25 cellular contexts compared by ENCODE assay signal in genomic region chr7:143396625-143397556, GRCh38. TPM values are rescaled to one million over a fixed set of nuclear protein-coding genes. Genes with fewer than 3 reads are reported as not detected.
DNase-seq lines count a peak whose midpoint lies in the region; ATAC-seq and TF ChIP-seq lines count a peak whose summit lies in the region.
"Had no signal": no experiment of that assay in that cellular context is flagged by ENCODE, and none has a peak within 500 bp of the region (broad histone marks: within the 10 kb centered on the region; RNA-seq: fewer than 3 reads in every experiment).

No MANE protein-coding gene starts in this region.

- no peaks in the 10 kb centered on the region for H3K4me1 Mint-ChIP-seq in Calu3 (ENCODE audit: low read depth, unreplicated experiment)

- no peak overlapping the region for H3K9ac ChIP-seq in SK-N-SH

- ATAC-seq in SK-N-SH treated with all-trans-retinoic acid at 6 μM for 48 hours (peak; percentile 0; the same call in 2 of the 3 replicates), left lung (peak; percentile 18)
- ATAC-seq: naive thymus-derived CD4-positive, alpha-beta T cell; stimulated activated naive CD8-positive, alpha-beta T cell treated with anti-CD3 and anti-CD28 coated beads, Interleukin-15, amount 100 ng/mL, for 72 hours had no signal

- H3K27me3 ChIP-seq in SK-N-SH (ENCODE audit: insufficient read depth), result no peaks in the 10 kb centered on the region
- H3K27me3 ChIP-seq in H7 (ENCODE audit: control insufficient read depth, insufficient read depth, low read length), result no peaks in the 10 kb centered on the region
- H3K27me3 ChIP-seq in left lung, result no peaks in the 10 kb centered on the region
- H3K27me3 ChIP-seq: hepatocyte, tibial nerve had no signal

- BruUV-seq in Calu3 (replicated peaks; lab: Mats Ljungman, UMichigan), result no TSS peak

- H3K9me3 ChIP-seq in SK-N-SH, result no peaks in the 10 kb centered on the region
- no peaks in the 10 kb centered on the region for H3K9me3 ChIP-seq in left lung
- H3K9me3 ChIP-seq: BE2C, tibial nerve had no signal

- peaks cover 32% of the 10 kb centered on the region for H3K36me3 Mint-ChIP-seq in Calu3 (ENCODE audit: insufficient read depth, unreplicated experiment)

- H3K36me3 ChIP-seq in SK-N-SH (replicated peaks in 1 of 2; ENCODE audit: control insufficient read depth in 1 of 2, insufficient read depth in 2 of 2, low read length in 1 of 2) (peaks cover 3 to 7% of the 10 kb centered on the region in 2 experiments), H7 (replicated peaks; ENCODE audit: control insufficient read depth, insufficient read depth, low read length) (peaks cover 72% of the 10 kb centered on the region), left lung (peaks cover 0 to 36% of the 10 kb centered on the region in 2 donors)
- H3K36me3 ChIP-seq: tibial nerve had no signal

- no peak overlapping the region for H3K4me3 ChIP-seq in SK-N-SH (ENCODE audit: low read depth in 2 of 2, low read length in 1 of 2)
- H3K4me3 ChIP-seq in H7 (ENCODE audit: insufficient read depth, low read depth, low read length), result no peak overlapping the region
- no peak overlapping the region for H3K4me3 ChIP-seq in left lung
- H3K4me3 ChIP-seq: hepatocyte, smooth muscle cell, tibial nerve had no signal

- no peak for TF ChIP-seq CTCF in SK-N-SH (IDR thresholded peaks at IDR 0.05)
- no peak for TF ChIP-seq CTCF in left lung (IDR thresholded peaks at IDR 0.05)
- TF ChIP-seq CTCF in Calu3 (IDR thresholded peaks at IDR 0.05; ENCODE audit: unreplicated experiment), result no peak

- peaks cover 31% of the 10 kb centered on the region for H3F3A ChIP-seq in SK-N-SH (replicated peaks; ENCODE audit: insufficient read depth)

- TF ChIP-seq RAD21 in SK-N-SH (IDR thresholded peaks at IDR 0.05; ENCODE audit: low read length), result no peak

- H3K27ac ChIP-seq in SK-N-SH (ENCODE audit: low read depth in 2 of 2, low read length in 1 of 2) (no peak overlapping the region), left lung (no peak overlapping the region)
- H3K27ac ChIP-seq: 22Rv1, hepatocyte, tibial nerve had no signal

- intact Hi-C loops in left lung (cut with DNase I), result no loop called here
- intact Hi-C loops in posterior vena cava (cut with DNase I), result no loop called here
- intact Hi-C loops in Calu3 (cut with micrococcal nuclease; ENCODE audit: unreplicated experiment), result no loop called here

- H3K9me3 Mint-ChIP-seq in Calu3 (ENCODE audit: low read depth, unreplicated experiment), result no peaks in the 10 kb centered on the region
- H3K9me3 Mint-ChIP-seq: activated CD4-positive, alpha-beta T cell treated with anti-CD3 and anti-CD28 coated beads, Interleukin-2, amount 10 ng/mL, durations not matched to agents 24 days and 14 days; naive thymus-derived CD4-positive, alpha-beta T cell; stimulated activated naive CD8-positive, alpha-beta T cell treated with anti-CD3 and anti-CD28 coated beads, Interleukin-15, amount 100 ng/mL, for 72 hours had no signal

- POLR2A ChIA-PET in SK-N-SH (lab: Yijun Ruan, JAX), result no interaction called here

- no peak overlapping the region for H3K4me3 Mint-ChIP-seq in Calu3 (ENCODE audit: low read depth, unreplicated experiment)
- H3K4me3 Mint-ChIP-seq: activated CD4-positive, alpha-beta T cell treated with anti-CD3 and anti-CD28 coated beads, Interleukin-2, amount 10 ng/mL, durations not matched to agents 24 days and 14 days; stimulated activated naive CD8-positive, alpha-beta T cell treated with anti-CD3 and anti-CD28 coated beads, Interleukin-15, amount 100 ng/mL, for 72 hours had no signal

- no peak overlapping the region for H2AFZ ChIP-seq in SK-N-SH (ENCODE audit: low read depth)
- H2AFZ ChIP-seq: hepatocyte had no signal

- H3K4me2 ChIP-seq in SK-N-SH, result no peak overlapping the region
- H3K4me2 ChIP-seq: hepatocyte, smooth muscle cell had no signal

- H4K20me1 ChIP-seq in SK-N-SH (ENCODE audit: insufficient read depth), result peaks cover 12% of the 10 kb centered on the region

- H3K27ac Mint-ChIP-seq in Calu3 (ENCODE audit: unreplicated experiment), result no peak overlapping the region
- H3K27ac Mint-ChIP-seq: activated CD4-positive, alpha-beta T cell treated with anti-CD3 and anti-CD28 coated beads, Interleukin-2, amount 10 ng/mL, durations not matched to agents 24 days and 14 days; stimulated activated naive CD8-positive, alpha-beta T cell treated with anti-CD3 and anti-CD28 coated beads, Interleukin-15, amount 100 ng/mL, for 72 hours had no signal

- TF ChIP-seq EP300 in SK-N-SH (IDR thresholded peaks at IDR 0.05; ENCODE audit: borderline replicate concordance in 1 of 2, low read depth in 1 of 2, low read length in 1 of 2), result no peak

- H3K79me2 ChIP-seq in SK-N-SH (ENCODE audit: insufficient read depth), result no peaks in the 10 kb centered on the region
- H3K79me2 ChIP-seq: hepatocyte had no signal

- WGBS in SK-N-SH (ENCODE audit: low lambda C conversion rate), result 82% methylated on average over 26 of the region's 28 CpGs

- H3K27me3 Mint-ChIP-seq in Calu3 (ENCODE audit: unreplicated experiment), result no peaks in the 10 kb centered on the region
- H3K27me3 Mint-ChIP-seq: activated CD4-positive, alpha-beta T cell treated with anti-CD3 and anti-CD28 coated beads, Interleukin-2, amount 10 ng/mL, durations not matched to agents 24 days and 14 days; stimulated activated naive CD8-positive, alpha-beta T cell treated with anti-CD3 and anti-CD28 coated beads, Interleukin-15, amount 100 ng/mL, for 72 hours had no signal

- peaks cover 2 to 7% of the 10 kb centered on the region in 2 experiments; a peak in 2 of 4 replicates for H3K4me1 ChIP-seq in SK-N-SH (ENCODE audit: control insufficient read depth in 1 of 2, insufficient read depth in 2 of 2, low read depth in 1 of 2, low read length in 1 of 2)
- H3K4me1 ChIP-seq in left lung, result peaks cover 11 to 38% of the 10 kb centered on the region in 2 donors

- DNase-seq in SK-N-SH, result no peak
- peak; percentile 34 for DNase-seq in H7
- peak in 1 of 2 donors; percentile 77 for DNase-seq in left lung
- peak; percentile 76 for DNase-seq in posterior vena cava (ENCODE audit: low spot score)
- DNase-seq in Calu3, result no peak
- DNase-seq in NOMO-1 treated with DMSO at 0.1 percent for 48 hours (lab: John Stamatoyannopoulos, UW; ENCODE audit: unreplicated experiment), result no peak
- no peak for DNase-seq in DMS79 treated with DMSO at 0.1 percent for 48 hours (lab: John Stamatoyannopoulos, UW)
- DNase-seq: activated CD4-positive, alpha-beta T cell treated with anti-CD3 and anti-CD28 coated beads, Interleukin-2, amount 10 ng/mL, durations not matched to agents 24 days and 14 days; activated CD8-positive, alpha-beta memory T cell treated with anti-CD3 and anti-CD28 coated beads, Interleukin-2, amount 50 U/mL, for 4 hours; amygdala; BE2C; caudate nucleus; dermis blood vessel endothelial cell; mesendoderm; naive thymus-derived CD4-positive, alpha-beta T cell; NCI-H2171; NCI-H526; stimulated activated CD4-positive, alpha-beta T cell treated with anti-CD3 and anti-CD28 coated beads, Interleukin-2, amount 100 ng/mL, for 48 hours; stimulated activated naive CD8-positive, alpha-beta T cell treated with anti-CD3 and anti-CD28 coated beads, Interleukin-15, amount 100 ng/mL, for 72 hours had no signal

- no peaks in the 10 kb centered on the region for H3K9me2 ChIP-seq in SK-N-SH

- CTCF ChIA-PET in SK-N-SH (lab: Yijun Ruan, JAX), result interaction anchor here (1.6 to 7.5 kb wide), 5 partner anchors 8 to 156 kb away, joined by 4 to 38 read pairs (median 9); partner anchors contain the start of gene ZYX
- CTCF ChIA-PET in Calu3 (lab: Charles Lee), result no interaction called here

TF ChIP-seq in SK-N-SH, 30 proteins besides CTCF, POLR2A, EP300 and RAD21 (continues in another document):
- TF ChIP-seq TAF1 (IDR thresholded peaks at IDR 0.05; ENCODE audit: borderline replicate concordance, low read depth, low read length) (no peak), GATA2 (CRISPR knock-in tag; IDR thresholded peaks at IDR 0.05) (no peak), NFIC (IDR thresholded peaks at IDR 0.05; ENCODE audit: borderline replicate concordance) (no peak), NRF1 (IDR thresholded peaks at IDR 0.05; ENCODE audit: low read depth, low read length) (no peak), JUND (IDR thresholded peaks at IDR 0.05) (no peak)

RNA-seq across cellular contexts. Expression of gene EPHA1, which starts 11.8 kb away (rescaled TPM):
- 0.26 and 0.49 TPM in 2 replicates for polyA plus RNA-seq in SK-N-SH (2012; rRNA removed)
- polyA plus RNA-seq in SK-N-SH (2012; cell fraction: cytosol; rRNA removed), result 0.19 and 0.28 TPM in 2 replicates
- polyA plus RNA-seq in SK-N-SH (2012; cell fraction: nucleus; rRNA removed), result 0.64 and 1.0 TPM in 2 replicates
- total RNA-seq in H7 (2014; rRNA removed; shearing (Covaris generic)), result 176 and 189 TPM in 2 replicates
- total RNA-seq in left lung, result 10 to 100 TPM; 11.6 to 16.1 TPM
- total RNA-seq in posterior vena cava, result under 1 TPM in 1 of 2 donors, not detected in 1; 0.24 TPM
- 21.6 and 23.6 TPM in 2 replicates for total RNA-seq in Calu3 (2022)
- total RNA-seq: dermis blood vessel endothelial cell, RPMI7951 had no signal

RNA-seq across cellular contexts. Expression of gene ZYX, which starts 15.7 kb away (rescaled TPM):
- polyA plus RNA-seq in SK-N-SH (2012; rRNA removed), result 124 and 271 TPM in 2 replicates
- 159 and 266 TPM in 2 replicates for polyA plus RNA-seq in SK-N-SH (2012; cell fraction: cytosol; rRNA removed)
- polyA plus RNA-seq in SK-N-SH (2012; cell fraction: nucleus; rRNA removed), result 593 and 733 TPM in 2 replicates
- 84.6 and 97.1 TPM in 2 replicates for total RNA-seq in H7 (2014; rRNA removed; shearing (Covaris generic))
- 100 to 1,000 TPM; 180 to 307 TPM for total RNA-seq in left lung
- 100 to 1,000 TPM; 388 to 407 TPM for total RNA-seq in posterior vena cava
- 114 and 119 TPM in 2 replicates for total RNA-seq in Calu3 (2022)

RNA-seq across cellular contexts. Expression of gene FAM131B, which starts 34.4 kb away (rescaled TPM):
- polyA plus RNA-seq in SK-N-SH (2012; rRNA removed), result 43.6 and 50.1 TPM in 2 replicates
- 22.3 and 35.7 TPM in 2 replicates for polyA plus RNA-seq in SK-N-SH (2012; cell fraction: cytosol; rRNA removed)
- 47.8 and 56.9 TPM in 2 replicates for polyA plus RNA-seq in SK-N-SH (2012; cell fraction: nucleus; rRNA removed)
- total RNA-seq in H7 (2014; rRNA removed; shearing (Covaris generic)), result 11.9 and 16.9 TPM in 2 replicates
- total RNA-seq in left lung (1 to 10 TPM in 1 of 2 donors, under 1 TPM in 1; 0.60 to 1.6 TPM), posterior vena cava (1 to 10 TPM; 1.1 to 1.5 TPM), Calu3 (2022) (0.19 and 1.2 TPM in 2 replicates)
- total RNA-seq: RPMI7951 had no signal
- polyA plus RNA-seq: naive thymus-derived CD4-positive, alpha-beta T cell had no signal

RNA-seq across cellular contexts. Expression of gene TAS2R60, which starts 46.4 kb away (rescaled TPM):
- 0.10 TPM in 1 of 2 replicates, not detected in the other for polyA plus RNA-seq in SK-N-SH (2012; rRNA removed)
- 0.05 and 0.10 TPM in 2 replicates for polyA plus RNA-seq in SK-N-SH (2012; cell fraction: cytosol; rRNA removed)
- 0.18 and 0.27 TPM in 2 replicates for polyA plus RNA-seq in SK-N-SH (2012; cell fraction: nucleus; rRNA removed)
- not detected in 2 replicates for total RNA-seq in H7 (2014; rRNA removed; shearing (Covaris generic))
- total RNA-seq in left lung, result not detected
- total RNA-seq in posterior vena cava, result under 1 TPM; 0.42 to 0.57 TPM
- total RNA-seq in Calu3 (2022), result not detected in 2 replicates
- total RNA-seq: activated CD4-positive, alpha-beta T cell treated with anti-CD3 and anti-CD28 coated beads, Interleukin-2, amount 10 ng/mL, durations not matched to agents 24 days and 14 days; dermis blood vessel endothelial cell; hepatocyte; RPMI7951; smooth muscle cell; tibial nerve had no signal
- polyA plus RNA-seq: hepatocyte, smooth muscle cell had no signal

Comparison
In these comparisons a context has a peak if more than half of its experiments do, and no peak if none do; other contexts are left out.
1. DNase-seq: peak in H7 (single experiment) and posterior vena cava (single experiment); none in SK-N-SH (single experiment), Calu3 (single experiment), NOMO-1 treated with DMSO at 0.1 percent for 48 hours (single experiment) and DMS79 treated with DMSO at 0.1 percent for 48 hours (single experiment).
2. RNA of gene EPHA1, which starts 11.8 kb away (total RNA-seq): 176 to 189 TPM in H7, 21.6 to 23.6 TPM in Calu3 and 11.6 to 16.1 TPM in left lung; 0.24 TPM in posterior vena cava; every median in the first group is over 10 times any median in the second.